ENCODE assay signal across 16 cellular contexts in genomic region chr1:53616511-53616910, GRCh38.
"Had no signal": no experiment of that assay in that cellular context is flagged by ENCODE, and none has a peak within 500 bp of the region (broad histone marks: within the 10 kb centered on the region; RNA-seq: fewer than 3 reads in every experiment).

No MANE protein-coding gene starts in this region.

- H3K9me3 Mint-ChIP-seq: activated naive CD4-positive, alpha-beta T cell treated with anti-CD3 and anti-CD28 coated beads, Interleukin-2, amount 50 U/mL, for 24 hours had no signal

- H3K4me1 ChIP-seq: foreskin keratinocyte, upper lobe of left lung had no signal

- H3K36me3 Mint-ChIP-seq: activated naive CD4-positive, alpha-beta T cell treated with anti-CD3 and anti-CD28 coated beads, Interleukin-2, amount 50 U/mL, for 24 hours had no signal

- H3K27ac ChIP-seq: epithelial cell of prostate, foreskin keratinocyte, upper lobe of left lung, VCaP had no signal

- DNase-seq: activated CD4-positive, alpha-beta T cell treated with anti-CD3 and anti-CD28 coated beads, Interleukin-2, amount 50 U/mL, for 48 hours; activated gamma-delta T cell; activated T-cell treated with anti-CD3 and anti-CD28 coated beads, Interleukin-2, amount 50 U/mL, for 48 hours; foreskin keratinocyte; glutamatergic neuron; nephron progenitor cell; stimulated activated CD4-positive, alpha-beta T cell treated with anti-CD3 and anti-CD28 coated beads, Interleukin-15, amount 100 ng/mL, for 24 hours; stimulated activated CD4-positive, alpha-beta T cell treated with anti-CD3 and anti-CD28 coated beads, Interleukin-2, amount 100 ng/mL, for 48 hours; T-helper 17 cell had no signal

- H3K27ac Mint-ChIP-seq: activated naive CD4-positive, alpha-beta T cell treated with anti-CD3 and anti-CD28 coated beads, Interleukin-2, amount 50 U/mL, for 24 hours; endodermal cell; nephron progenitor cell; stimulated activated naive CD8-positive, alpha-beta T cell treated with anti-CD3 and anti-CD28 coated beads, Interleukin-15, Interleukin-2, amounts not matched to agents 100 ng/mL and 50 ng/mL, for 24 hours; T-helper 17 cell had no signal

- ATAC-seq: T-helper 17 cell had no signal

- H3K36me3 ChIP-seq: upper lobe of left lung had no signal

- H3K4me1 Mint-ChIP-seq: activated naive CD4-positive, alpha-beta T cell treated with anti-CD3 and anti-CD28 coated beads, Interleukin-2, amount 50 U/mL, for 24 hours; endodermal cell; T-helper 17 cell had no signal

- H3K4me3 Mint-ChIP-seq: activated naive CD4-positive, alpha-beta T cell treated with anti-CD3 and anti-CD28 coated beads, Interleukin-2, amount 50 U/mL, for 24 hours; endodermal cell; nephron progenitor cell; stimulated activated naive CD8-positive, alpha-beta T cell treated with anti-CD3 and anti-CD28 coated beads, Interleukin-15, Interleukin-2, amounts not matched to agents 100 ng/mL and 50 ng/mL, for 24 hours; T-helper 17 cell had no signal

- H3K27me3 ChIP-seq: upper lobe of left lung had no signal

- H3K27me3 Mint-ChIP-seq: activated naive CD4-positive, alpha-beta T cell treated with anti-CD3 and anti-CD28 coated beads, Interleukin-2, amount 50 U/mL, for 24 hours; stimulated activated naive CD8-positive, alpha-beta T cell treated with anti-CD3 and anti-CD28 coated beads, Interleukin-15, Interleukin-2, amounts not matched to agents 100 ng/mL and 50 ng/mL, for 24 hours; T-helper 17 cell had no signal

- H3K4me3 ChIP-seq: skin epidermis, upper lobe of left lung had no signal
